Comparison of ENCODE assay signal across 8 cellular contexts in the genomic region with DNA sequence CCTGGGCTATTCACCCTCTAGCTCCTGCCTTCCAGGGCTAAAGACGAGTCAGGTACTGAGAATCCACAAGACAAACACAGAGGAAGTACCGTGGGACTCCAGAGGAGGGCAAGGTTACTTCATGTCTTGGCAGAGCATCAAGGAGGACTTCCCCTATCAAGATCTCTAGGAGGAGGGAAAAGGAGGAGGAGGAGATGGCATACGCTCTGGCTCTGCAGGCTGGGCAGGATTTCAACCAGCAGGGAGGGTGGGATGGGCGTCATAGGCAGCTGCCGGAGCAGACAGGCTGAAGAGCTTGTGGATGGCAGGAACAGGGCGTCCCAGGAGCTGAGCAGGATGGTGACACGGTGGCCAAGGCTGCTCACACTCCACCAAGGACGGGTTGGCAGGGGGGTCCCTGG. TPM values are rescaled to one million over a fixed set of nuclear protein-coding genes. Genes with fewer than 3 reads are reported as not detected.
A peak's percentile ranks its signal among the peaks of the same experiment; 100 is the strongest.
DNase-seq lines count a peak whose midpoint lies in the region; FAIRE-seq and TF ChIP-seq lines count a peak whose summit lies in the region.

No MANE protein-coding gene starts in this region.

- H3K27me3 ChIP-seq in BE2C (no peaks in the 10 kb centered on the region), SJCRH30 (no peaks in the 10 kb centered on the region)

- H3K4me3 ChIP-seq in BE2C (ENCODE audit: low read depth, low read length), result no peak overlapping the region
- no peak overlapping the region for H3K4me3 ChIP-seq in SJCRH30

- TF ChIP-seq POLR2A in GM12891 (IDR thresholded peaks at IDR 0.05; ENCODE audit: low read depth, low read length), result no peak

- H3K4me1 ChIP-seq in BE2C (no peaks in the 10 kb centered on the region), SJCRH30 (no peaks in the 10 kb centered on the region)

- DNase-seq in GM12891 (ENCODE audit: insufficient read length, low spot score) (no peak), NOMO-1 (lab: John Stamatoyannopoulos, UW; ENCODE audit: unreplicated experiment in 2 of 2) (peak; percentile 61 to 73), dedifferentiated amniotic fluid mesenchymal stem cell (ENCODE audit: extremely low spot score) (peak; percentile 38), midbrain (lab: John Stamatoyannopoulos, UW) (peak; percentile 3), BE2C (no peak), COLO668 (lab: John Stamatoyannopoulos, UW; ENCODE audit: unreplicated experiment) (no peak), SJCRH30 (no peak), NCI-H2029 (lab: John Stamatoyannopoulos, UW) (no peak)

- H3K9me3 ChIP-seq in BE2C (no peaks in the 10 kb centered on the region), SJCRH30 (replicated peaks) (no peaks in the 10 kb centered on the region)

- no peak for TF ChIP-seq CTCF in BE2C (IDR thresholded peaks at IDR 0.05; ENCODE audit: low read depth, low read length)

- FAIRE-seq in GM12891 (lab: Jason Lieb, UNC), result no peak

- H3K27ac ChIP-seq in SJCRH30, result no peak overlapping the region

- H3K36me3 ChIP-seq in BE2C, result peaks cover 35% of the 10 kb centered on the region
- H3K36me3 ChIP-seq in SJCRH30, result peaks cover 24% of the 10 kb centered on the region

TF ChIP-seq in GM12891, 5 proteins besides CTCF, POLR2A, EP300 and RAD21:
- peak; percentile 24; the same call in 1 of the 2 replicates for TF ChIP-seq SPI1 (IDR thresholded peaks at IDR 0.05; ENCODE audit: low read depth, low read length)
- no peak for TF ChIP-seq POLR2AphosphoS5 (IDR thresholded peaks at IDR 0.05; ENCODE audit: low read depth, low read length)

RNA-seq across cellular contexts. Expression of a gene that starts 21.3 kb away (rescaled TPM):
- polyA plus RNA-seq in GM12891 (2012; ENCODE audit: low read depth, missing spikeins), result 196 TPM
- 1,053 TPM for polyA plus RNA-seq in BE2C (2012; ENCODE audit: insufficient read depth, insufficient read length, low read depth)
- 160 and 168 TPM in 2 replicates for total RNA-seq in SJCRH30 (2014; rRNA removed; shearing (Covaris generic))

RNA-seq across cellular contexts. Expression of a gene that starts 21.4 kb away (rescaled TPM):
- polyA plus RNA-seq in GM12891 (2012; ENCODE audit: low read depth, missing spikeins), result 46.1 TPM
- 60.6 TPM for polyA plus RNA-seq in BE2C (2012; ENCODE audit: insufficient read depth, insufficient read length, low read depth)
- total RNA-seq in SJCRH30 (2014; rRNA removed; shearing (Covaris generic)), result 60.9 and 66.8 TPM in 2 replicates

Comparison
In these comparisons a context has a peak if more than half of its experiments do, and no peak if none do; other contexts are left out.
1. DNase-seq: peak in NOMO-1 (2 of 2), dedifferentiated amniotic fluid mesenchymal stem cell (single experiment) and midbrain (single experiment); none in GM12891 (single experiment), BE2C (single experiment), COLO668 (single experiment), SJCRH30 (0 of 2) and NCI-H2029 (single experiment).